ENCODE assay signal across 8 cellular contexts in genomic region chrX:149539283-149540132, GRCh38. TPM values are rescaled to one million over a fixed set of nuclear protein-coding genes. Genes with fewer than 3 reads are reported as not detected.
DNase-seq lines count a peak whose midpoint lies in the region; ATAC-seq and TF ChIP-seq lines count a peak whose summit lies in the region.

No MANE protein-coding gene starts in this region.

- peak; percentile 82 for DNase-seq in AG09319 (ENCODE audit: extremely low read depth, low read depth)
- peak; percentile 90 for DNase-seq in NCI-H460 (ENCODE audit: extremely low read depth, low read depth)
- peak; percentile 75 for DNase-seq in activated CD4-positive, alpha-beta T cell treated with anti-CD3 and anti-CD28 coated beads for 1 hour
- peak; percentile 72 for DNase-seq in cerebellum (ENCODE audit: low spot score)
- peak; percentile 93 for DNase-seq in kidney tubule cell (ENCODE audit: low spot score)
- DNase-seq in stimulated activated CD4-positive, alpha-beta T cell treated with anti-CD3 and anti-CD28 coated beads, Interleukin-1b, Interleukin-23, amount 100 ng/mL, for 24 hours (ENCODE audit: low read depth in 4 of 4, low spot score in 1 of 4), result peak; percentile 34 to 77 (median 54)

- ATAC-seq in GM19043 (IDR thresholded peaks at IDR 0.05; ENCODE audit: low read depth, unreplicated experiment) (peak; percentile 37), HG03354 (IDR thresholded peaks at IDR 0.05; ENCODE audit: poor library complexity, severe bottlenecking, unreplicated experiment) (peak; percentile 54)

- no peak for TF ChIP-seq CTCF in AG09319 (IDR thresholded peaks at IDR 0.05; ENCODE audit: low read depth, low read length)

RNA-seq across cellular contexts. Expression of gene EOLA1, which starts 1.3 kb away (rescaled TPM):
- 12.4 and 16.6 TPM in 2 replicates for total RNA-seq in NCI-H460 (2014; rRNA removed; shearing (Covaris generic))
- polyA plus RNA-seq in NCI-H460 (2014; cell fraction: nucleus; rRNA removed), result 14.5 and 15.6 TPM in 2 replicates
- 10.0 TPM for total RNA-seq in cerebellum

RNA-seq across cellular contexts. Expression of gene HSFX3, which starts 10.2 kb away (rescaled TPM):
- total RNA-seq in NCI-H460 (2014; rRNA removed; shearing (Covaris generic)), result not detected in 2 replicates
- not detected in 2 replicates for polyA plus RNA-seq in NCI-H460 (2014; cell fraction: nucleus; rRNA removed)
- not detected for total RNA-seq in cerebellum

RNA-seq across cellular contexts. Expression of gene IDS, which starts 34.4 kb away (rescaled TPM):
- total RNA-seq in NCI-H460 (2014; rRNA removed; shearing (Covaris generic)), result 44.1 and 47.2 TPM in 2 replicates
- polyA plus RNA-seq in NCI-H460 (2014; cell fraction: nucleus; rRNA removed), result 30.6 and 39.1 TPM in 2 replicates
- 99.7 TPM for total RNA-seq in cerebellum

RNA-seq across cellular contexts. Expression of gene MAGEA9B, which starts 47.8 kb away (rescaled TPM):
- total RNA-seq in NCI-H460 (2014; rRNA removed; shearing (Covaris generic)), result 0.12 TPM in 1 of 2 replicates, not detected in the other
- polyA plus RNA-seq in NCI-H460 (2014; cell fraction: nucleus; rRNA removed), result not detected in 2 replicates
- total RNA-seq in cerebellum, result not detected

RNA-seq across cellular contexts. Expression of gene HSFX2, which starts 55.6 kb away (rescaled TPM):
- not detected in 2 replicates for total RNA-seq in NCI-H460 (2014; rRNA removed; shearing (Covaris generic))
- not detected in 2 replicates for polyA plus RNA-seq in NCI-H460 (2014; cell fraction: nucleus; rRNA removed)
- 0.54 TPM for total RNA-seq in cerebellum

Comparison
In these comparisons a context has a peak if more than half of its experiments do, and no peak if none do; other contexts are left out.
1. Peak in every context shown above with its lines: DNase-seq and ATAC-seq.